1 cellular context compared by ENCODE assay signal in genomic region chr17:46950997-46951621, GRCh38.
TF ChIP-seq lines count a peak whose summit lies in the region.

No MANE protein-coding gene starts in this region.

TF ChIP-seq in GM12878, 131 proteins besides CTCF, POLR2A, EP300 and RAD21:
- no peak for TF ChIP-seq POLR2AphosphoS2 (IDR thresholded peaks at IDR 0.05; ENCODE audit: low read depth, low read length)
- TF ChIP-seq SMARCA5 (IDR thresholded peaks at IDR 0.05): no peak
- TF ChIP-seq SUZ12 (IDR thresholded peaks at IDR 0.05; ENCODE audit: unreplicated experiment): no peak
- no peak for TF ChIP-seq POU2F2 (IDR thresholded peaks at IDR 0.05; ENCODE audit: borderline replicate concordance, low read depth, low read length)
- no peak for TF ChIP-seq YY1 (IDR thresholded peaks at IDR 0.05; ENCODE audit: low read depth, low read length)
- no peak for TF ChIP-seq CHD1 (IDR thresholded peaks at IDR 0.05; ENCODE audit: low read depth, low read length)
- TF ChIP-seq IKZF1 (conservative IDR thresholded peaks at IDR 0.05): no peak
- TF ChIP-seq TCF7 (IDR thresholded peaks at IDR 0.05; ENCODE audit: borderline replicate concordance): no peak
- TF ChIP-seq E2F4 (IDR thresholded peaks at IDR 0.05; ENCODE audit: low read depth, low read length): no peak
- no peak for TF ChIP-seq USF2 (IDR thresholded peaks at IDR 0.05; ENCODE audit: borderline replicate concordance, low read depth, low read length)
- TF ChIP-seq, protein P1, sequence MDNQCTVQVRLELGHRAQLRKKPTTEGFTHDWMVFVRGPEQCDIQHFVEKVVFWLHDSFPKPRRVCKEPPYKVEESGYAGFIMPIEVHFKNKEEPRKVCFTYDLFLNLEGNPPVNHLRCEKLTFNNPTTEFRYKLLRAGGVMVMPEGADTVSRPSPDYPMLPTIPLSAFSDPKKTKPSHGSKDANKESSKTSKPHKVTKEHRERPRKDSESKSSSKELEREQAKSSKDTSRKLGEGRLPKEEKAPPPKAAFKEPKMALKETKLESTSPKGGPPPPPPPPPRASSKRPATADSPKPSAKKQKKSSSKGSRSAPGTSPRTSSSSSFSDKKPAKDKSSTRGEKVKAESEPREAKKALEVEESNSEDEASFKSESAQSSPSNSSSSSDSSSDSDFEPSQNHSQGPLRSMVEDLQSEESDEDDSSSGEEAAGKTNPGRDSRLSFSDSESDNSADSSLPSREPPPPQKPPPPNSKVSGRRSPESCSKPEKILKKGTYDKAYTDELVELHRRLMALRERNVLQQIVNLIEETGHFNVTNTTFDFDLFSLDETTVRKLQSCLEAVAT (IDR thresholded peaks at IDR 0.05): no peak
- no peak for TF ChIP-seq BMI1 (IDR thresholded peaks at IDR 0.05; ENCODE audit: borderline replicate concordance)
- TF ChIP-seq MTA3 (IDR thresholded peaks at IDR 0.05; ENCODE audit: borderline replicate concordance, low read length): no peak
- no peak for TF ChIP-seq ZBTB11 (CRISPR knock-in tag; IDR thresholded peaks at IDR 0.05)
- no peak for TF ChIP-seq CEBPB (IDR thresholded peaks at IDR 0.05; ENCODE audit: borderline replicate concordance in 1 of 2, low read depth in 2 of 2, low read length in 2 of 2)
- TF ChIP-seq SMC3 (IDR thresholded peaks at IDR 0.05; ENCODE audit: borderline replicate concordance, low read length): no peak
- no peak for TF ChIP-seq ZNF384 (IDR thresholded peaks at IDR 0.05; ENCODE audit: borderline replicate concordance, low read depth, low read length)
- no peak for TF ChIP-seq TBL1XR1 (IDR thresholded peaks at IDR 0.05; ENCODE audit: low read depth, low read length)
